Comparison of ENCODE assay signal across 3 cellular contexts in genomic region chr5:136149891-136150290, GRCh38.
TF ChIP-seq lines count a peak whose summit lies in the region.

No MANE protein-coding gene starts in this region.

TF ChIP-seq in A549, 52 proteins besides CTCF, POLR2A, EP300 and RAD21 (continued from another document):
- TF ChIP-seq MAFK (IDR thresholded peaks at IDR 0.05; ENCODE audit: partially characterized antibody): no peak

TF ChIP-seq in IMR-90, 13 proteins besides CTCF, POLR2A, EP300 and RAD21 (continued from another document):
- no peak for TF ChIP-seq USF2 (IDR thresholded peaks at IDR 0.05; ENCODE audit: low read depth, low read length)
- no peak for TF ChIP-seq MXI1 (IDR thresholded peaks at IDR 0.05; ENCODE audit: borderline replicate concordance, low read depth, low read length)
- TF ChIP-seq CHD1 (IDR thresholded peaks at IDR 0.05; ENCODE audit: low read depth, low read length): no peak
- no peak for TF ChIP-seq RFX5 (IDR thresholded peaks at IDR 0.05; ENCODE audit: low read depth, low read length)
- TF ChIP-seq RCOR1 (IDR thresholded peaks at IDR 0.05; ENCODE audit: insufficient replicate concordance, low read length): no peak
- TF ChIP-seq SMC3 (IDR thresholded peaks at IDR 0.05; ENCODE audit: low read depth, low read length): no peak
- TF ChIP-seq CEBPB (IDR thresholded peaks at IDR 0.05; ENCODE audit: low read depth, low read length): peak; percentile 77

TF ChIP-seq in liver, 16 proteins besides CTCF, POLR2A, EP300 and RAD21 (continued from another document):
- peak; percentile 27 for TF ChIP-seq SP1 (IDR thresholded peaks at IDR 0.05)
- TF ChIP-seq JUND (IDR thresholded peaks at IDR 0.05): peak in 1 of 2 donors; percentile 38
- TF ChIP-seq, protein P1, sequence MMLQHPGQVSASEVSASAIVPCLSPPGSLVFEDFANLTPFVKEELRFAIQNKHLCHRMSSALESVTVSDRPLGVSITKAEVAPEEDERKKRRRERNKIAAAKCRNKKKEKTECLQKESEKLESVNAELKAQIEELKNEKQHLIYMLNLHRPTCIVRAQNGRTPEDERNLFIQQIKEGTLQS (IDR thresholded peaks at IDR 0.05): no peak
- TF ChIP-seq, protein P2, sequence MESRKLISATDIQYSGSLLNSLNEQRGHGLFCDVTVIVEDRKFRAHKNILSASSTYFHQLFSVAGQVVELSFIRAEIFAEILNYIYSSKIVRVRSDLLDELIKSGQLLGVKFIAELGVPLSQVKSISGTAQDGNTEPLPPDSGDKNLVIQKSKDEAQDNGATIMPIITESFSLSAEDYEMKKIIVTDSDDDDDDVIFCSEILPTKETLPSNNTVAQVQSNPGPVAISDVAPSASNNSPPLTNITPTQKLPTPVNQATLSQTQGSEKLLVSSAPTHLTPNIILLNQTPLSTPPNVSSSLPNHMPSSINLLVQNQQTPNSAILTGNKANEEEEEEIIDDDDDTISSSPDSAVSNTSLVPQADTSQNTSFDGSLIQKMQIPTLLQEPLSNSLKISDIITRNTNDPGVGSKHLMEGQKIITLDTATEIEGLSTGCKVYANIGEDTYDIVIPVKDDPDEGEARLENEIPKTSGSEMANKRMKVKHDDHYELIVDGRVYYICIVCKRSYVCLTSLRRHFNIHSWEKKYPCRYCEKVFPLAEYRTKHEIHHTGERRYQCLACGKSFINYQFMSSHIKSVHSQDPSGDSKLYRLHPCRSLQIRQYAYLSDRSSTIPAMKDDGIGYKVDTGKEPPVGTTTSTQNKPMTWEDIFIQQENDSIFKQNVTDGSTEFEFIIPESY (IDR thresholded peaks at IDR 0.05): peak; percentile 77
- peak in 1 of 2 donors; percentile 31 for TF ChIP-seq GABPA (IDR thresholded peaks at IDR 0.05 in 1 of 2, conservative IDR thresholded peaks at IDR 0.05 in 1 of 2)
- TF ChIP-seq NR2F2 (IDR thresholded peaks at IDR 0.05): no peak
- TF ChIP-seq RXRA (IDR thresholded peaks at IDR 0.05): peak; percentile 30 to 75
- TF ChIP-seq HNF4A (conservative IDR thresholded peaks at IDR 0.05): peak; percentile 40 to 67
- TF ChIP-seq EGR1 (IDR thresholded peaks at IDR 0.05; ENCODE audit: low read depth in 2 of 2): no peak
- TF ChIP-seq TAF1 (conservative IDR thresholded peaks at IDR 0.05): no peak
- peak; percentile 93 for TF ChIP-seq FOXA1 (IDR thresholded peaks at IDR 0.05)
- peak; percentile 65 for TF ChIP-seq REST (IDR thresholded peaks at IDR 0.05)
- TF ChIP-seq HNF4G (IDR thresholded peaks at IDR 0.05): no peak
- TF ChIP-seq, protein P3, sequence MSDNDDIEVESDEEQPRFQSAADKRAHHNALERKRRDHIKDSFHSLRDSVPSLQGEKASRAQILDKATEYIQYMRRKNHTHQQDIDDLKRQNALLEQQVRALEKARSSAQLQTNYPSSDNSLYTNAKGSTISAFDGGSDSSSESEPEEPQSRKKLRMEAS (IDR thresholded peaks at IDR 0.05): peak; percentile 59
